ENCODE assay signal across 14 cellular contexts in the genomic region with DNA sequence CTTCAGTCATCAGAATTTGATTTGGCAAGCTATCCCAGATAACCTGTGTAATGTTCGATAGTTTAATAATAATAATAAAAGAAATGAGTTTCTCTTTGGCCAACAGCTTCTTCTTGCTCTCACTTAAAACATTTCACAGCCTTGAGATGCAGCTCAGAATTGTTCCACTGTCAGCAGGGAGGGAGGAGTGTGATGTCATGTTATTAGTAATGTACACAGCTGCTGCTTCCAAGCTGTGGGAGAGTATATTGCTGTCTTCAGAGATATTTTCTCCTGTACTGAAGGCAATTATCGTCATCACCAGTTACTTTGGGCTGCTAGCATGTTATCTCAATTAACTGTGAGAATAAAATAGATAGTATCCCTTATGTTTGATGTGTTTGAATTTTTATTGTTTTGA.
DNase-seq lines count a peak whose midpoint lies in the region; ATAC-seq and TF ChIP-seq lines count a peak whose summit lies in the region.
"Had no signal": no experiment of that assay in that cellular context is flagged by ENCODE, and none has a peak within 500 bp of the region (broad histone marks: within the 10 kb centered on the region; RNA-seq: fewer than 3 reads in every experiment).

No MANE protein-coding gene starts in this region.

- H3K27me3 Mint-ChIP-seq in immature natural killer cell (ENCODE audit: low read depth in 3 of 3) = peaks cover 0 to 3% (median 2%) of the 10 kb centered on the region in 3 donors
- H3K27me3 Mint-ChIP-seq in stimulated activated naive CD8-positive, alpha-beta T cell treated with anti-CD3 and anti-CD28 coated beads, Interleukin-15, amount 100 ng/mL, for 72 hours = peaks cover 16% of the 10 kb centered on the region

- H3K4me3 ChIP-seq in AG10803 (ENCODE audit: low read length) (no peak overlapping the region), esophagus muscularis mucosa (peak overlapping the region in 2 of 4 donors; percentile 27 to 36)

- TF ChIP-seq EP300 in esophagus muscularis mucosa (IDR thresholded peaks at IDR 0.05) = no peak

- H3K36me3 Mint-ChIP-seq in immature natural killer cell = no peaks in the 10 kb centered on the region
- H3K36me3 Mint-ChIP-seq: WTC11 had no signal

- intact Hi-C loops in esophagus muscularis mucosa (cut with DNase I) = no loop called here

- no peaks in the 10 kb centered on the region for H3K27me3 ChIP-seq in esophagus muscularis mucosa

- H3K36me3 ChIP-seq in esophagus muscularis mucosa = no peaks in the 10 kb centered on the region

- no peak overlapping the region for H3K4me3 Mint-ChIP-seq in immature natural killer cell
- H3K4me3 Mint-ChIP-seq in stimulated activated naive CD8-positive, alpha-beta T cell treated with anti-CD3 and anti-CD28 coated beads, Interleukin-15, amount 100 ng/mL, for 72 hours = no peak overlapping the region
- H3K4me3 Mint-ChIP-seq: activated T-helper 17 cell treated with anti-CD3 and anti-CD28 coated beads, Interleukin-2, amount 50 U/mL, for 72 hours; WTC11 had no signal

- no peak for TF ChIP-seq POLR2A in esophagus muscularis mucosa (IDR thresholded peaks at IDR 0.05; ENCODE audit: low read depth)

- H3K4me1 Mint-ChIP-seq in immature natural killer cell = no peaks in the 10 kb centered on the region
- H3K4me1 Mint-ChIP-seq in stimulated activated naive CD8-positive, alpha-beta T cell treated with anti-CD3 and anti-CD28 coated beads, Interleukin-15, amount 100 ng/mL, for 72 hours = peaks cover 19% of the 10 kb centered on the region

- H3K27ac Mint-ChIP-seq in immature natural killer cell = no peak overlapping the region
- no peak overlapping the region for H3K27ac Mint-ChIP-seq in stimulated activated naive CD8-positive, alpha-beta T cell treated with anti-CD3 and anti-CD28 coated beads, Interleukin-15, amount 100 ng/mL, for 72 hours
- H3K27ac Mint-ChIP-seq: activated T-helper 17 cell treated with anti-CD3 and anti-CD28 coated beads, Interleukin-2, amount 50 U/mL, for 72 hours; WTC11 had no signal

- H3K9me3 ChIP-seq in esophagus muscularis mucosa = no peaks in the 10 kb centered on the region

- WGBS in esophagus muscularis mucosa = 37% methylated on average over 2 of the region's 2 CpGs

- DNase-seq in AG10803 (ENCODE audit: low read depth) (peak; percentile 11), NCI-H2227 (lab: John Stamatoyannopoulos, UW; ENCODE audit: unreplicated experiment) (peak; percentile 66), esophagus muscularis mucosa (ENCODE audit: extremely low spot score) (no peak), midbrain (lab: John Stamatoyannopoulos, UW) (peak; percentile 9), immature natural killer cell (no peak)
- DNase-seq in stimulated activated naive CD8-positive, alpha-beta T cell treated with anti-CD3 and anti-CD28 coated beads, Interleukin-15, amount 100 ng/mL, for 72 hours = no peak
- DNase-seq: NCI-H1048, occipital lobe had no signal

- peaks cover 0 to 2% (median 0%) of the 10 kb centered on the region in 6 donors for H3K9me3 Mint-ChIP-seq in immature natural killer cell
- H3K9me3 Mint-ChIP-seq in stimulated activated naive CD8-positive, alpha-beta T cell treated with anti-CD3 and anti-CD28 coated beads, Interleukin-15, amount 100 ng/mL, for 72 hours = no peaks in the 10 kb centered on the region
- H3K9me3 Mint-ChIP-seq: activated T-helper 17 cell treated with anti-CD3 and anti-CD28 coated beads, Interleukin-2, amount 50 U/mL, for 72 hours; WTC11 had no signal

- peak overlapping the region in 3 of 4 donors; percentile 71 to 75 (median 75) for H3K27ac ChIP-seq in esophagus muscularis mucosa (replicated peaks in 1 of 4)
- H3K27ac ChIP-seq: C4-2B had no signal

- TF ChIP-seq CTCF in AG10803 (conservative IDR thresholded peaks at IDR 0.05; ENCODE audit: low read length) = no peak
- TF ChIP-seq CTCF in esophagus muscularis mucosa (IDR thresholded peaks at IDR 0.05) = no peak

- ATAC-seq in GM18858 (IDR thresholded peaks at IDR 0.05; ENCODE audit: unreplicated experiment) (no peak), GM21576 (IDR thresholded peaks at IDR 0.05; ENCODE audit: unreplicated experiment) (no peak)
- no peak for ATAC-seq in stimulated activated naive CD8-positive, alpha-beta T cell treated with anti-CD3 and anti-CD28 coated beads, Interleukin-15, amount 100 ng/mL, for 72 hours
- ATAC-seq: activated T-helper 17 cell treated with anti-CD3 and anti-CD28 coated beads, Interleukin-2, amount 50 U/mL, for 72 hours; Panc1; WTC11 had no signal

- peaks cover 39 to 50% (median 46%) of the 10 kb centered on the region in 4 donors for H3K4me1 ChIP-seq in esophagus muscularis mucosa

Comparison
In these comparisons a context has a peak if more than half of its experiments do, and no peak if none do; other contexts are left out.
1. DNase-seq: peak in AG10803 (single experiment), NCI-H2227 (single experiment) and midbrain (single experiment); none in esophagus muscularis mucosa (single experiment), immature natural killer cell (0 of 3) and stimulated activated naive CD8-positive, alpha-beta T cell treated with anti-CD3 and anti-CD28 coated beads, Interleukin-15, amount 100 ng/mL, for 72 hours (0 of 2).